ENCODE assay signal across 1 cellular context in the genomic region with DNA sequence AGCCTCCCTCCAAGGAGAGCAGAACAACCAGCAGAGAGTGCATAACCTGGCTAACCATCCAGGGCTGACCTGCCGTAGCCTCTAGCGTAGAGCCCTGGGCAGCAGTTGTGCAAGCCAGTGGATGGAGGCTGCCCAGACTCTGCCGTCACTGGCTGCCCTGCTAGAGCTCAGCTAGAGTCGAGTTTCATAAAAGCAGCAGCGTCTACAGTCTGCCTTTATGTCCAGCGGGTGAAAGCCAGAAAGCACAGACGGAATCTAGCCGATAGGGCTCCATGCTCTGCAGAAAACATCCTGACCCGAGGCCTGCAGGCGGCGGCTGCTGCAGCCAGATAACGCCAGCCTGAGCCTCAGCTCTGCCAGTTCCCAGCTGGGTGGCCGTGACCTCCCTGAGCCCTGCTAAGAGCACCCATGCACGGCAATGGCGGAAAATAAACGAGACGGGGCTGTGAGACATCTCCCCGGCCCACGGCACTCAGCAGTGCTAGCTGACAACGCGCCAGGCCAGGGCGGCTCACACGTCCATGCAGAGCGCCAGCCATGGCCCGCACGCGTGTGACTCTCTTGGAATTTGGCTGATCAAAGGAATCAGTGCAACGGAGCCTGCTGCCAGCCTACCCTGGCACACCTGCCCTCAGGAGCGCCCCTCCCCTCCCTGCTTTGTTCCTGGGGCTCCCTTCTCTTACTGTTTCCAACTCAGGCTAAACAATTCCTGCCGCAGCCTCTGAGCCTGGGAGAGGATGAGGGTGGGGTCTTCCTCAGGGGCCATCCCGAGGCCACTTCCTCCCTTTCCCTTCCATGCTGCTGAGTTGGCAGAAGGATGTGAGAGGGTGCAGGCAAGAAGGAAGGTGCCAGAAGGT.
TF ChIP-seq lines count a peak whose summit lies in the region.

No MANE protein-coding gene starts in this region.

TF ChIP-seq in HepG2, 621 proteins besides CTCF, POLR2A, EP300 and RAD21 (continued from another document):
- TF ChIP-seq, protein P1, sequence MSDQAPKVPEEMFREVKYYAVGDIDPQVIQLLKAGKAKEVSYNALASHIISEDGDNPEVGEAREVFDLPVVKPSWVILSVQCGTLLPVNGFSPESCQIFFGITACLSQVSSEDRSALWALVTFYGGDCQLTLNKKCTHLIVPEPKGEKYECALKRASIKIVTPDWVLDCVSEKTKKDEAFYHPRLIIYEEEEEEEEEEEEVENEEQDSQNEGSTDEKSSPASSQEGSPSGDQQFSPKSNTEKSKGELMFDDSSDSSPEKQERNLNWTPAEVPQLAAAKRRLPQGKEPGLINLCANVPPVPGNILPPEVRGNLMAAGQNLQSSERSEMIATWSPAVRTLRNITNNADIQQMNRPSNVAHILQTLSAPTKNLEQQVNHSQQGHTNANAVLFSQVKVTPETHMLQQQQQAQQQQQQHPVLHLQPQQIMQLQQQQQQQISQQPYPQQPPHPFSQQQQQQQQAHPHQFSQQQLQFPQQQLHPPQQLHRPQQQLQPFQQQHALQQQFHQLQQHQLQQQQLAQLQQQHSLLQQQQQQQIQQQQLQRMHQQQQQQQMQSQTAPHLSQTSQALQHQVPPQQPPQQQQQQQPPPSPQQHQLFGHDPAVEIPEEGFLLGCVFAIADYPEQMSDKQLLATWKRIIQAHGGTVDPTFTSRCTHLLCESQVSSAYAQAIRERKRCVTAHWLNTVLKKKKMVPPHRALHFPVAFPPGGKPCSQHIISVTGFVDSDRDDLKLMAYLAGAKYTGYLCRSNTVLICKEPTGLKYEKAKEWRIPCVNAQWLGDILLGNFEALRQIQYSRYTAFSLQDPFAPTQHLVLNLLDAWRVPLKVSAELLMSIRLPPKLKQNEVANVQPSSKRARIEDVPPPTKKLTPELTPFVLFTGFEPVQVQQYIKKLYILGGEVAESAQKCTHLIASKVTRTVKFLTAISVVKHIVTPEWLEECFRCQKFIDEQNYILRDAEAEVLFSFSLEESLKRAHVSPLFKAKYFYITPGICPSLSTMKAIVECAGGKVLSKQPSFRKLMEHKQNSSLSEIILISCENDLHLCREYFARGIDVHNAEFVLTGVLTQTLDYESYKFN (CRISPR knock-in tag; conservative IDR thresholded peaks at IDR 0.05), result no peak
- TF ChIP-seq, protein P2, sequence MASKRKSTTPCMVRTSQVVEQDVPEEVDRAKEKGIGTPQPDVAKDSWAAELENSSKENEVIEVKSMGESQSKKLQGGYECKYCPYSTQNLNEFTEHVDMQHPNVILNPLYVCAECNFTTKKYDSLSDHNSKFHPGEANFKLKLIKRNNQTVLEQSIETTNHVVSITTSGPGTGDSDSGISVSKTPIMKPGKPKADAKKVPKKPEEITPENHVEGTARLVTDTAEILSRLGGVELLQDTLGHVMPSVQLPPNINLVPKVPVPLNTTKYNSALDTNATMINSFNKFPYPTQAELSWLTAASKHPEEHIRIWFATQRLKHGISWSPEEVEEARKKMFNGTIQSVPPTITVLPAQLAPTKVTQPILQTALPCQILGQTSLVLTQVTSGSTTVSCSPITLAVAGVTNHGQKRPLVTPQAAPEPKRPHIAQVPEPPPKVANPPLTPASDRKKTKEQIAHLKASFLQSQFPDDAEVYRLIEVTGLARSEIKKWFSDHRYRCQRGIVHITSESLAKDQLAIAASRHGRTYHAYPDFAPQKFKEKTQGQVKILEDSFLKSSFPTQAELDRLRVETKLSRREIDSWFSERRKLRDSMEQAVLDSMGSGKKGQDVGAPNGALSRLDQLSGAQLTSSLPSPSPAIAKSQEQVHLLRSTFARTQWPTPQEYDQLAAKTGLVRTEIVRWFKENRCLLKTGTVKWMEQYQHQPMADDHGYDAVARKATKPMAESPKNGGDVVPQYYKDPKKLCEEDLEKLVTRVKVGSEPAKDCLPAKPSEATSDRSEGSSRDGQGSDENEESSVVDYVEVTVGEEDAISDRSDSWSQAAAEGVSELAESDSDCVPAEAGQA (IDR thresholded peaks at IDR 0.05; ENCODE audit: low read depth), result no peak
- TF ChIP-seq, protein P2 (CRISPR knock-in tag; IDR thresholded peaks at IDR 0.05; ENCODE audit: borderline replicate concordance), result no peak
